In genomic region chr11:10540546-10540914, GRCh38 we compare ENCODE assay signal across 9 cellular contexts. TPM values are rescaled to one million over a fixed set of nuclear protein-coding genes. Genes with fewer than 3 reads are reported as not detected.
DNase-seq lines count a peak whose midpoint lies in the region; ATAC-seq and TF ChIP-seq lines count a peak whose summit lies in the region.
"Had no signal": no experiment of that assay in that cellular context is flagged by ENCODE, and none has a peak within 500 bp of the region (broad histone marks: within the 10 kb centered on the region; RNA-seq: fewer than 3 reads in every experiment).

No MANE protein-coding gene starts in this region.

- no peaks in the 10 kb centered on the region for H3K27me3 Mint-ChIP-seq in Caco-2 (ENCODE audit: insufficient read depth, unreplicated experiment)
- no peaks in the 10 kb centered on the region for H3K27me3 Mint-ChIP-seq in activated B cell treated with CpG ODN at 0.5 μM for 24 hours
- no peaks in the 10 kb centered on the region for H3K27me3 Mint-ChIP-seq in glutamatergic neuron (ENCODE audit: unreplicated experiment)

- BruUV-seq in Caco-2 (replicated peaks; lab: Mats Ljungman, UMichigan), result no TSS peak

- H3K4me1 ChIP-seq in Caco-2, result peaks cover 19% of the 10 kb centered on the region

- peak overlapping the region; percentile 78 for H3K4me3 ChIP-seq in Caco-2 (ENCODE audit: low read depth, low read length)

- no peaks in the 10 kb centered on the region for H3K27me3 ChIP-seq in Caco-2 (replicated peaks; ENCODE audit: control insufficient read depth, insufficient read depth, low read length)

- TF ChIP-seq CTCF in Caco-2 (IDR thresholded peaks at IDR 0.05; ENCODE audit: insufficient read depth in 1 of 2, low read depth in 1 of 2, low read length in 1 of 2, severe bottlenecking in 1 of 2, unreplicated experiment in 1 of 2) (no peak), activated B cell treated with CpG ODN at 0.5 μM for 24 hours (IDR thresholded peaks at IDR 0.05) (no peak), glutamatergic neuron (IDR thresholded peaks at IDR 0.05; ENCODE audit: partially characterized antibody, unreplicated experiment) (no peak)

- peaks cover 7% of the 10 kb centered on the region for H3K4me1 Mint-ChIP-seq in Caco-2 (ENCODE audit: low read depth, unreplicated experiment)
- H3K4me1 Mint-ChIP-seq in activated B cell treated with CpG ODN at 0.5 μM for 24 hours, result peaks cover 80% of the 10 kb centered on the region
- H3K4me1 Mint-ChIP-seq in glutamatergic neuron (ENCODE audit: low read depth, unreplicated experiment), result peaks cover 8% of the 10 kb centered on the region

- H3K36me3 Mint-ChIP-seq in Caco-2 (ENCODE audit: insufficient read depth, unreplicated experiment) (peaks cover 12% of the 10 kb centered on the region), activated B cell treated with CpG ODN at 0.5 μM for 24 hours (ENCODE audit: low read depth) (peaks cover 14% of the 10 kb centered on the region), glutamatergic neuron (ENCODE audit: unreplicated experiment) (no peaks in the 10 kb centered on the region)

- H3K9me3 Mint-ChIP-seq in Caco-2 (ENCODE audit: unreplicated experiment), result no peaks in the 10 kb centered on the region
- peaks cover 5% of the 10 kb centered on the region for H3K9me3 Mint-ChIP-seq in activated B cell treated with CpG ODN at 0.5 μM for 24 hours
- H3K9me3 Mint-ChIP-seq in glutamatergic neuron (ENCODE audit: unreplicated experiment), result peaks cover 6% of the 10 kb centered on the region

- peak overlapping the region; percentile 73 for H3K4me3 Mint-ChIP-seq in Caco-2 (ENCODE audit: unreplicated experiment)
- H3K4me3 Mint-ChIP-seq in activated B cell treated with CpG ODN at 0.5 μM for 24 hours, result peak overlapping the region; percentile 90
- peak overlapping the region; percentile 79 for H3K4me3 Mint-ChIP-seq in glutamatergic neuron (ENCODE audit: unreplicated experiment)

- ATAC-seq in GM19467 (IDR thresholded peaks at IDR 0.05; ENCODE audit: unreplicated experiment) (peak; percentile 12), HG03469 (IDR thresholded peaks at IDR 0.05; ENCODE audit: unreplicated experiment) (peak; percentile 11), activated B cell treated with CpG ODN at 0.5 μM for 24 hours (ENCODE audit: low read depth) (peak; percentile 7)

- H3K27ac Mint-ChIP-seq in Caco-2 (ENCODE audit: unreplicated experiment) (peak overlapping the region; percentile 79), activated B cell treated with CpG ODN at 0.5 μM for 24 hours (peak overlapping the region; percentile 95), glutamatergic neuron (ENCODE audit: unreplicated experiment) (peak overlapping the region; percentile 43)

- intact Hi-C loops in Caco-2 (cut with micrococcal nuclease; ENCODE audit: unreplicated experiment) (loop anchor here (5.0 kb wide), 2 partner anchors 52 to 117 kb away; no protein-coding TSS in a partner anchor), activated B cell treated with CpG ODN at 0.5 μM for 24 hours (cut with micrococcal nuclease) (loop anchor here (1.0 to 5.0 kb wide), 5 partner anchors 37 to 783 kb away; no protein-coding TSS in a partner anchor)

- POLR2A ChIA-PET in Caco-2 (lab: Charles Lee) (interaction anchor here (0.7 to 1.2 kb wide), 7 partner anchors 13 to 269 kb away, joined by 3 to 7 read pairs (median 4); partner anchors contain the start of gene CTR9), activated B cell treated with CpG ODN at 0.5 μM for 24 hours (lab: Charles Lee) (interaction anchor here (0.5 to 3.8 kb wide), 45 partner anchors 8 to 1188 kb away, joined by 3 to 37 read pairs (median 5); partner anchors contain the start of genes AMPD3, EIF4G2 and ZBED5)

- peak; percentile 59 to 68 for DNase-seq in Caco-2
- DNase-seq in activated B cell treated with CpG ODN at 0.5 μM for 24 hours, result no peak
- no peak for DNase-seq in glutamatergic neuron
- DNase-seq in occipital lobe (lab: John Stamatoyannopoulos, UW), result peak; percentile 46
- DNase-seq in foreskin melanocyte, result no peak
- DNase-seq in stimulated activated CD4-positive, alpha-beta T cell treated with anti-CD3 and anti-CD28 coated beads, Interleukin-4, amount 100 ng/mL, for 24 hours, result no peak

- CTCF ChIA-PET in Caco-2 (lab: Charles Lee), result interaction anchor here (0.6 to 1.8 kb wide), 29 partner anchors 8 to 231 kb away, joined by 3 to 8 read pairs (median 3); partner anchors contain the start of genes AMPD3 and CTR9
- CTCF ChIA-PET in activated B cell treated with CpG ODN at 0.5 μM for 24 hours (lab: Charles Lee), result interaction anchor here (0.7 to 3.0 kb wide), 38 partner anchors 9 to 317 kb away, joined by 3 to 20 read pairs (median 5); partner anchors contain the start of genes CTR9, LYVE1 and ZBED5

- H3K9me3 ChIP-seq in Caco-2, result no peaks in the 10 kb centered on the region

- no peaks in the 10 kb centered on the region for H3K36me3 ChIP-seq in Caco-2 (ENCODE audit: control insufficient read depth, insufficient read depth, low read length)

RNA-seq across cellular contexts. Expression of gene RNF141, which starts 0.5 kb away (rescaled TPM):
- total RNA-seq in Caco-2 (2022) (65.2 and 74.8 TPM in 2 replicates), activated B cell treated with CpG ODN at 0.5 μM for 24 hours (32.8 and 36.9 TPM in 2 replicates), glutamatergic neuron (ENCODE audit: unreplicated experiment) (14.2 TPM), occipital lobe (80.0 TPM)

RNA-seq across cellular contexts. Expression of gene LYVE1, which starts 27.9 kb away (rescaled TPM):
- total RNA-seq in Caco-2 (2022) (not detected in 2 replicates), activated B cell treated with CpG ODN at 0.5 μM for 24 hours (not detected in 2 replicates), glutamatergic neuron (ENCODE audit: unreplicated experiment) (not detected), occipital lobe (9.0 TPM)
- total RNA-seq: T-helper 2 cell treated with Interferon-gamma antibody and Interleukin-4, amounts not matched to agents 100 ng/mL and 5 ng/mL, for 36 hours had no signal

Comparison
In these comparisons a context has a peak if more than half of its experiments do, and no peak if none do; other contexts are left out.
1. DNase-seq: peak in Caco-2 (2 of 2) and occipital lobe (single experiment); none in activated B cell treated with CpG ODN at 0.5 μM for 24 hours (single experiment), glutamatergic neuron (single experiment), foreskin melanocyte (single experiment) and stimulated activated CD4-positive, alpha-beta T cell treated with anti-CD3 and anti-CD28 coated beads, Interleukin-4, amount 100 ng/mL, for 24 hours (single experiment).
2. H3K27ac Mint-ChIP-seq: peak in every context shown above with its lines; median percentile 95 in activated B cell treated with CpG ODN at 0.5 μM for 24 hours; 79 in Caco-2; 43 in glutamatergic neuron.
3. RNA of gene LYVE1, which starts 27.9 kb away (total RNA-seq): 9.0 TPM in occipital lobe (single experiment); not detected in Caco-2, not detected in activated B cell treated with CpG ODN at 0.5 μM for 24 hours and not detected in glutamatergic neuron (single experiment); every median in the first group is over 10 times any median in the second.
4. Peak in every context shown above with its lines, with median percentiles within 50 percentile points of each other: H3K4me3 Mint-ChIP-seq and ATAC-seq.